8 cellular contexts compared by ENCODE assay signal in the genomic region with DNA sequence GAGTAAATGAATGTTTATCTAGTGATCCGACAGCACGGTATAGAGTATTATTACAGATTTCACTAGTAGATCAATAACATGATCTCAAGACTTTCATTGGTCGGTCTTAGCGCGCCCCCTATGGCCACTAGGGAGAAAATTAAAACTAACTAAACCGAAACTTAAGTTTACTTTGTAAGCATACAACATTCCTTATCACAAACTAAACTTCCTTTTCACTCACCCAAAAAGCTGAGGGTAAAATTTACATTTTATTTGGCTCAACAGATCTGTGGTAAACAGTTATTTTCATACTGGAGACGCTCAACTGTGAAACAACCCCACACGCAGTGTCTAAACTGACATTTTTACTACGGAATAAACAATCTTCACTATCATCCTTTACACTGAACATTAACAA.
A peak's percentile ranks its signal among the peaks of the same experiment; 100 is the strongest.
DNase-seq lines count a peak whose midpoint lies in the region; ATAC-seq and TF ChIP-seq lines count a peak whose summit lies in the region.

No MANE protein-coding gene starts in this region.

- TF ChIP-seq CTCF in foreskin keratinocyte (conservative IDR thresholded peaks at IDR 0.05) (peak; percentile 82), spleen (IDR thresholded peaks at IDR 0.05 in 8 of 11, conservative IDR thresholded peaks at IDR 0.05 in 3 of 11) (peak in 7 of 11 experiments; percentile 27 to 57 (median 41))

- no peak for TF ChIP-seq POLR2A in spleen (IDR thresholded peaks at IDR 0.05)

- POLR2A ChIA-PET in CD4-positive, alpha-beta memory T cell (lab: Charles Lee; ENCODE audit: partially characterized antibody) = no interaction called here

- peaks cover 0 to 2% (median 1%) of the 10 kb centered on the region in 4 donors for H3K4me1 Mint-ChIP-seq in CD4-positive, alpha-beta memory T cell

- CTCF ChIA-PET in CD4-positive, alpha-beta memory T cell (lab: Charles Lee; ENCODE audit: partially characterized antibody) = no interaction called here

- WGBS in spleen, 5 donors = 24 to 46% (median 36%) methylated on average over 9 of the region's 9 CpGs

- H3K27me3 ChIP-seq in foreskin keratinocyte (no peaks in the 10 kb centered on the region), spleen (replicated peaks in 1 of 7) (no peaks in the 10 kb centered on the region)
- H3K27me3 ChIP-seq in CD4-positive, alpha-beta memory T cell (ENCODE audit: insufficient read depth, low read length) = no peaks in the 10 kb centered on the region

- peak; percentile 53 for ATAC-seq in GM18873 (IDR thresholded peaks at IDR 0.05; ENCODE audit: low FRiP score, unreplicated experiment)
- ATAC-seq in HG03378 (IDR thresholded peaks at IDR 0.05; ENCODE audit: unreplicated experiment) = peak; percentile 76
- peak; percentile 38 for ATAC-seq in foreskin keratinocyte
- ATAC-seq in HG02973 (IDR thresholded peaks at IDR 0.05; ENCODE audit: unreplicated experiment) = no peak

- H3K27ac ChIP-seq in foreskin keratinocyte (no peak overlapping the region), spleen (no peak overlapping the region)
- no peak overlapping the region for H3K27ac ChIP-seq in CD4-positive, alpha-beta memory T cell (ENCODE audit: low read depth, low read length)

- H3K36me3 Mint-ChIP-seq in CD4-positive, alpha-beta memory T cell = no peaks in the 10 kb centered on the region

- no peaks in the 10 kb centered on the region for H3K9me3 ChIP-seq in spleen
- no peaks in the 10 kb centered on the region for H3K9me3 ChIP-seq in CD4-positive, alpha-beta memory T cell (ENCODE audit: control insufficient read depth in 1 of 2, low read length in 2 of 2)

- peak; percentile 18 for DNase-seq in COLO829 (ENCODE audit: low spot score)
- peak; percentile 39 for DNase-seq in SKM-1 treated with dmso at 0.1 percent for 144 hours (lab: John Stamatoyannopoulos, UW; ENCODE audit: unreplicated experiment)
- DNase-seq in foreskin keratinocyte = peak in 1 of 2 donors; percentile 32
- DNase-seq in spleen = no peak
- no peak for DNase-seq in CD4-positive, alpha-beta memory T cell

- peaks cover 0 to 8% (median 3%) of the 10 kb centered on the region in 8 donors for H3K9me3 Mint-ChIP-seq in CD4-positive, alpha-beta memory T cell

- no peaks in the 10 kb centered on the region for H3K27me3 Mint-ChIP-seq in CD4-positive, alpha-beta memory T cell

- intact Hi-C loops in spleen (cut with DNase I; ENCODE audit: low total_unique reads) = no loop called here
- intact Hi-C loops in CD4-positive, alpha-beta memory T cell (cut with micrococcal nuclease) = no loop called here

- no peak overlapping the region for H3K4me3 Mint-ChIP-seq in CD4-positive, alpha-beta memory T cell

- H3K4me1 ChIP-seq in foreskin keratinocyte (no peaks in the 10 kb centered on the region), spleen (no peaks in the 10 kb centered on the region)
- no peaks in the 10 kb centered on the region for H3K4me1 ChIP-seq in CD4-positive, alpha-beta memory T cell (ENCODE audit: insufficient read depth, low read length)

- no peaks in the 10 kb centered on the region for H3K36me3 ChIP-seq in spleen
- H3K36me3 ChIP-seq in CD4-positive, alpha-beta memory T cell (ENCODE audit: insufficient read depth, low read length) = no peaks in the 10 kb centered on the region

- no peak overlapping the region for H3K27ac Mint-ChIP-seq in CD4-positive, alpha-beta memory T cell

- H3K4me3 ChIP-seq in spleen = peak overlapping the region in 2 of 8 donors; percentile 10 to 30
- no peak overlapping the region for H3K4me3 ChIP-seq in CD4-positive, alpha-beta memory T cell (ENCODE audit: low read length in 2 of 2)

Comparison
In these comparisons a context has a peak if more than half of its experiments do, and no peak if none do; other contexts are left out.
1. DNase-seq: peak in COLO829 (single experiment) and SKM-1 treated with dmso at 0.1 percent for 144 hours (single experiment); none in spleen (single experiment) and CD4-positive, alpha-beta memory T cell (0 of 5).